ENCODE assay signal across 8 cellular contexts in the genomic region with DNA sequence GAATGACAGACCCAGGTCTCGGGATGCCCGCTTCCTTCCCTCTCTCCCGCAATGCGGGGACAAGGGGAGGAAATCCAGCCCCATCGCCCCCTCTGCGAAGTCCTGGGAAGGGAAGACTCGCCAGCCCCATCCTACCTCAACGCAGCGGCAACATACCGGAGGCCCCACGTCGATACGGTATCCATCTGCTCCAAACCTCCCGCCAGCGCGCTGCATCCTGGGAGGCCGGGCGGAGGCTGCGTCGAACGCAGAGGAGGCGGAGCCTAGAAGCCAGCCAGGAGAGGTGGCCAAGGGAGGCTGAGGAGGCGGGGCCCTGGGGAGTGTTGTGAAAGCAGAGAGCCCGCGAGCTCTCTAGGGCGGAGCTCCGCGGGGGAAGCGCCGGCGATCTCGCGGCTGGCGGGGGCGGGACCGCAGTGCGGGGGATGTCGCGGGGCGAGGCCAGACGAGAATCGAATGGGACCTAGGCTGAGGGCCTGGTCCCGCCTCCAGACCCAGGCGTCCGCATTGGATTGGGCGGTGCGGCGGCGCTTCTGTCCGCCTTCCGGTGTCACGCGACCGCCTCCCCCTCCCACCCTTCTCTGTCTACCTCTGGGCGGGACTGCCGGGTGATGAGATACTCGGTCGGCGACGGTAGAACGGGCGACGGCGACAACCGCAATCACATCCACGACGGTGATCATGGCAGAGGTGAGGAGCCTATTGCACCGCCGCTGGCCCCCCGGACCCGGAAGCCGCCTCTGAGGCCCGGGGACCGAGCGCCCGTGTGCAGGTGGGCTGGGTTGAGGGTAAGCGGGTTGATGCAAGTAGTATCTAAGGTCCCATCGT. TPM values are rescaled to one million over a fixed set of nuclear protein-coding genes. Genes with fewer than 3 reads are reported as not detected.
DNase-seq lines count a peak whose midpoint lies in the region; ATAC-seq, FAIRE-seq and TF ChIP-seq lines count a peak whose summit lies in the region.

A gene (minus strand): TSS at position 219 of the 825 bp plus-strand sequence. CDS start 7,559 bp downstream, outside the sequence.
A gene (plus strand): TSS at position 571 of the 825 bp plus-strand sequence. CDS start 108 bp downstream, at position 679.

- H3K4me3 Mint-ChIP-seq in Caco-2 (ENCODE audit: unreplicated experiment) (peak within 1 kb of the TSS; percentile 78), memory B cell (peak within 1 kb of the TSS; percentile 88)
- peak within 1 kb of the TSS; percentile 82 to 86 for H3K4me3 Mint-ChIP-seq in effector memory CD8-positive, alpha-beta T cell

- POLR2A ChIA-PET in Caco-2 (lab: Charles Lee) = interaction anchor here (0.5 to 1.1 kb wide), 4 partner anchors 31 to 1138 kb away, joined by 3 to 5 read pairs (median 4); a partner anchor contains a TSS

- intact Hi-C loops in Caco-2 (cut with micrococcal nuclease; ENCODE audit: unreplicated experiment) = loop anchor here (10.0 kb wide), 1 partner anchor 272 kb away; no protein-coding TSS in a partner anchor

- H3K4me1 Mint-ChIP-seq in Caco-2 (ENCODE audit: low read depth, unreplicated experiment) = no peaks in the 10 kb centered on the region
- no peaks in the 10 kb centered on the region for H3K4me1 Mint-ChIP-seq in effector memory CD8-positive, alpha-beta T cell (ENCODE audit: low read depth in 2 of 2)
- no peaks in the 10 kb centered on the region for H3K4me1 Mint-ChIP-seq in memory B cell

- H3K27me3 Mint-ChIP-seq in Caco-2 (ENCODE audit: insufficient read depth, unreplicated experiment) (no peaks in the 10 kb centered on the region), memory B cell (no peaks in the 10 kb centered on the region)
- no peaks in the 10 kb centered on the region for H3K27me3 Mint-ChIP-seq in effector memory CD8-positive, alpha-beta T cell

- H3K9me3 Mint-ChIP-seq in Caco-2 (ENCODE audit: unreplicated experiment) = no peaks in the 10 kb centered on the region
- H3K9me3 Mint-ChIP-seq in effector memory CD8-positive, alpha-beta T cell = no peaks in the 10 kb centered on the region
- no peaks in the 10 kb centered on the region for H3K9me3 Mint-ChIP-seq in memory B cell

- no peaks in the 10 kb centered on the region for H3K4me1 ChIP-seq in Caco-2

- BruUV-seq in Caco-2 (replicated peaks; lab: Mats Ljungman, UMichigan) = no TSS peak

- H3K36me3 ChIP-seq in Caco-2 (ENCODE audit: control insufficient read depth, insufficient read depth, low read length) = no peaks in the 10 kb centered on the region

- H3K36me3 Mint-ChIP-seq in Caco-2 (ENCODE audit: insufficient read depth, unreplicated experiment) (no peaks in the 10 kb centered on the region), memory B cell (peaks cover 5% of the 10 kb centered on the region)
- peaks cover 4% of the 10 kb centered on the region for H3K36me3 Mint-ChIP-seq in effector memory CD8-positive, alpha-beta T cell (ENCODE audit: insufficient read depth)

- H3K27ac Mint-ChIP-seq in Caco-2 (ENCODE audit: unreplicated experiment) = peak within 1 kb of the TSS; percentile 64
- peak within 1 kb of the TSS; percentile 88 to 91 for H3K27ac Mint-ChIP-seq in effector memory CD8-positive, alpha-beta T cell
- peak within 1 kb of the TSS; percentile 89 for H3K27ac Mint-ChIP-seq in memory B cell

- no peaks in the 10 kb centered on the region for H3K9me3 ChIP-seq in Caco-2

- peak within 1 kb of the TSS; percentile 81 for H3K4me3 ChIP-seq in Caco-2 (ENCODE audit: low read depth, low read length)

- TF ChIP-seq CTCF in Caco-2 (IDR thresholded peaks at IDR 0.05; ENCODE audit: insufficient read depth in 1 of 2, low read depth in 1 of 2, low read length in 1 of 2, severe bottlenecking in 1 of 2, unreplicated experiment in 1 of 2) = no peak

- ATAC-seq in GM21381 (IDR thresholded peaks at IDR 0.05; ENCODE audit: unreplicated experiment) (peak; percentile 96), memory B cell (ENCODE audit: low read depth) (peak; percentile 86)
- peak; percentile 88 for ATAC-seq in effector memory CD8-positive, alpha-beta T cell (replicated peaks)

- H3K27me3 ChIP-seq in Caco-2 (replicated peaks; ENCODE audit: control insufficient read depth, insufficient read depth, low read length) = no peaks in the 10 kb centered on the region

- CTCF ChIA-PET in Caco-2 (lab: Charles Lee) = interaction anchor here (0.5 kb wide), 1 partner anchor 227 kb away, joined by 3 read pairs; no protein-coding TSS in a partner anchor

- DNase-seq in Caco-2 (peak; percentile 95 to 96), HTR-8/SVneo (ENCODE audit: insufficient read length, low spot score) (peak; percentile 57), NOMO-1 treated with DMSO at 0.1 percent for 48 hours (lab: John Stamatoyannopoulos, UW; ENCODE audit: unreplicated experiment) (peak; percentile 89), memory B cell (ENCODE audit: low spot score in 2 of 2) (peak; percentile 78 to 90)
- DNase-seq in activated CD8-positive, alpha-beta memory T cell treated with anti-CD3 and anti-CD28 coated beads for 48 hours (ENCODE audit: low read depth in 2 of 3, low spot score in 2 of 3) = peak; percentile 41 to 86 (median 65)
- DNase-seq in effector memory CD8-positive, alpha-beta T cell = peak; percentile 90 to 93 (median 90)
- peak; percentile 85 for DNase-seq in stimulated activated CD8-positive, alpha-beta memory T cell treated with anti-CD3 and anti-CD28 coated beads, Interleukin-12 subunit alpha, Interleukin-12 subunit beta, amount 100 ng/mL, for 1 hour (ENCODE audit: low read depth)

- no peak for FAIRE-seq in HTR-8/SVneo (lab: Jason Lieb, UNC)

RNA-seq across cellular contexts. Expression of the first gene that starts in this region (rescaled TPM):
- total RNA-seq in Caco-2 (2022) = 8.1 and 8.8 TPM in 2 replicates

RNA-seq across cellular contexts. Expression of the second gene that starts in this region (rescaled TPM):
- total RNA-seq in Caco-2 (2022) = 13.0 and 13.8 TPM in 2 replicates

Comparison
In these comparisons a context has a peak if more than half of its experiments do, and no peak if none do; other contexts are left out.
1. Peak in every context shown above with its lines: DNase-seq, ATAC-seq and H3K4me3 ChIP-seq.